ENCODE assay signal across 17 cellular contexts in genomic region chr2:153404792-153405191, GRCh38.
DNase-seq lines count a peak whose midpoint lies in the region; ATAC-seq, FAIRE-seq and TF ChIP-seq lines count a peak whose summit lies in the region.
"Had no signal": no experiment of that assay in that cellular context is flagged by ENCODE, and none has a peak within 500 bp of the region (broad histone marks: within the 10 kb centered on the region; RNA-seq: fewer than 3 reads in every experiment).

No MANE protein-coding gene starts in this region.

- H3K79me2 ChIP-seq in KMS-11 (ENCODE audit: insufficient read depth, low read depth) (peaks cover 21% of the 10 kb centered on the region), hepatocyte (no peaks in the 10 kb centered on the region), neural progenitor cell (ENCODE audit: low read depth) (peaks cover 19% of the 10 kb centered on the region)

- ATAC-seq in GM21786 (IDR thresholded peaks at IDR 0.05; ENCODE audit: unreplicated experiment): no peak
- ATAC-seq: A549, GM12878, PC-3, T-cell had no signal

- H3K4me1 ChIP-seq in KMS-11 (ENCODE audit: low read depth, poor library complexity, severe bottlenecking) (peaks cover 38% of the 10 kb centered on the region), hepatocyte (ENCODE audit: insufficient read depth) (no peaks in the 10 kb centered on the region), neural progenitor cell (peaks cover 19% of the 10 kb centered on the region)
- H3K4me1 ChIP-seq: A549 had no signal

- H3K4me2 ChIP-seq in KMS-11 (peak overlapping the region; percentile 96), hepatocyte (peak overlapping the region; percentile 71), neural progenitor cell (peak overlapping the region; percentile 90)
- H3K4me2 ChIP-seq: A549 had no signal

- H3K9me3 Mint-ChIP-seq in neural progenitor cell: peaks cover 2% of the 10 kb centered on the region

- no peaks in the 10 kb centered on the region for H3K9me2 ChIP-seq in hepatocyte (replicated peaks; ENCODE audit: insufficient read depth)

- H3K27me3 ChIP-seq in KMS-11 (ENCODE audit: insufficient read depth, low read depth) (no peaks in the 10 kb centered on the region), hepatocyte (no peaks in the 10 kb centered on the region), neural progenitor cell (no peaks in the 10 kb centered on the region)

- H3K9me3 ChIP-seq in hepatocyte (ENCODE audit: low read depth) (no peaks in the 10 kb centered on the region), neural progenitor cell (ENCODE audit: low read depth) (no peaks in the 10 kb centered on the region)
- H3K9me3 ChIP-seq: A549 had no signal

- H3K27ac Mint-ChIP-seq in neural progenitor cell: no peak overlapping the region
- H3K27ac Mint-ChIP-seq: T-cell had no signal

- H3K4me3 Mint-ChIP-seq in neural progenitor cell: no peak overlapping the region
- H3K4me3 Mint-ChIP-seq: T-cell had no signal

- TF ChIP-seq POLR2A in GM12892 (IDR thresholded peaks at IDR 0.05; ENCODE audit: low read depth, low read length): no peak

- H3K36me3 ChIP-seq in KMS-11 (ENCODE audit: insufficient read depth) (no peaks in the 10 kb centered on the region), hepatocyte (replicated peaks; ENCODE audit: insufficient read depth, low read depth) (no peaks in the 10 kb centered on the region), neural progenitor cell (no peaks in the 10 kb centered on the region)

- peak; percentile 1 for DNase-seq in NCI-H2227 treated with DMSO at 0.1 percent for 48 hours (lab: John Stamatoyannopoulos, UW)
- no peak for DNase-seq in NCI-H2227 (lab: John Stamatoyannopoulos, UW; ENCODE audit: unreplicated experiment)
- DNase-seq in hepatocyte (ENCODE audit: low spot score): no peak
- peak; percentile 18 for DNase-seq in neural progenitor cell (ENCODE audit: low spot score)
- no peak for DNase-seq in GM12892 (ENCODE audit: insufficient read length)
- DNase-seq in EL: no peak
- DNase-seq: GM23248, NCI-H1436, NCI-H2081 treated with DMSO at 0.1 percent for 48 hours, NCI-H524, PC-3, T-cell had no signal

- no peaks in the 10 kb centered on the region for H4K20me1 ChIP-seq in KMS-11 (ENCODE audit: insufficient read depth)
- H4K20me1 ChIP-seq in hepatocyte (ENCODE audit: insufficient read depth, poor library complexity, severe bottlenecking): no peaks in the 10 kb centered on the region
- H4K20me1 ChIP-seq in neural progenitor cell (ENCODE audit: low read depth): no peaks in the 10 kb centered on the region

- no peaks in the 10 kb centered on the region for H3K36me3 Mint-ChIP-seq in neural progenitor cell
- H3K36me3 Mint-ChIP-seq: T-cell had no signal

- TF ChIP-seq CTCF in KMS-11 (conservative IDR thresholded peaks at IDR 0.05; ENCODE audit: low read depth, low read length) (no peak), hepatocyte (IDR thresholded peaks at IDR 0.05; ENCODE audit: poor library complexity) (no peak), neural progenitor cell (IDR thresholded peaks at IDR 0.05) (no peak)

- peaks cover 6% of the 10 kb centered on the region for H3K4me1 Mint-ChIP-seq in neural progenitor cell
- H3K4me1 Mint-ChIP-seq: T-cell had no signal

- H3K27me3 Mint-ChIP-seq in neural progenitor cell (ENCODE audit: insufficient read depth, low read depth): peaks cover 2% of the 10 kb centered on the region
- H3K27me3 Mint-ChIP-seq: T-cell had no signal

- H3K9ac ChIP-seq in KMS-11 (peak overlapping the region; percentile 98), neural progenitor cell (no peak overlapping the region)
- H3K9ac ChIP-seq: GM23248 had no signal

- H3K27ac ChIP-seq in KMS-11 (peak overlapping the region; percentile 98), hepatocyte (no peak overlapping the region), neural progenitor cell (no peak overlapping the region)
- H3K27ac ChIP-seq: A549, C4-2B, GM23248 had no signal

- no peak overlapping the region for H3K4me3 ChIP-seq in KMS-11 (IDR thresholded peaks at IDR 0.05; ENCODE audit: insufficient read depth, low read depth, low read length)
- H3K4me3 ChIP-seq in hepatocyte: no peak overlapping the region
- peak overlapping the region; percentile 64 for H3K4me3 ChIP-seq in neural progenitor cell
- H3K4me3 ChIP-seq: A549, GM12878, GM23248 had no signal

- peaks cover 17% of the 10 kb centered on the region for H3F3A ChIP-seq in neural progenitor cell (ENCODE audit: low read depth)

- FAIRE-seq in GM12892 (lab: Jason Lieb, UNC): no peak
- FAIRE-seq: A549, GM12878 had no signal

- 69% methylated on average over 1 of the region's 1 CpG for WGBS in hepatocyte (ENCODE audit: low lambda C conversion rate, missing lambda C conversion rate)

- H2AFZ ChIP-seq in KMS-11 (ENCODE audit: low read depth): no peak overlapping the region
- no peak overlapping the region for H2AFZ ChIP-seq in hepatocyte
- H2AFZ ChIP-seq in neural progenitor cell (replicated peaks): no peak overlapping the region
- H2AFZ ChIP-seq: GM23248 had no signal

Comparison
In these comparisons a context has a peak if more than half of its experiments do, and no peak if none do; other contexts are left out.
1. DNase-seq: peak in NCI-H2227 treated with DMSO at 0.1 percent for 48 hours (single experiment) and neural progenitor cell (single experiment); none in NCI-H2227 (single experiment), hepatocyte (single experiment), GM12892 (single experiment) and EL (single experiment).
2. Peak in every context shown above with its lines, with median percentiles within 50 percentile points of each other: H3K4me2 ChIP-seq.